In genomic region chr6:129645371-129646139, GRCh38 we compare ENCODE assay signal across 14 cellular contexts.
DNase-seq lines count a peak whose midpoint lies in the region; ATAC-seq, FAIRE-seq and TF ChIP-seq lines count a peak whose summit lies in the region.
"Had no signal": no experiment of that assay in that cellular context is flagged by ENCODE, and none has a peak within 500 bp of the region (broad histone marks: within the 10 kb centered on the region; RNA-seq: fewer than 3 reads in every experiment).

No MANE protein-coding gene starts in this region.

- peak; percentile 65 for DNase-seq in DMS53 treated with DMSO at 0.1 percent for 48 hours (lab: John Stamatoyannopoulos, UW; ENCODE audit: unreplicated experiment)
- peak; percentile 27 for DNase-seq in amniotic epithelial cell (ENCODE audit: low read depth)
- no peak for DNase-seq in pancreas
- no peak for DNase-seq in activated effector memory CD4-positive, alpha-beta T cell treated with anti-CD3 and anti-CD28 coated beads, Interleukin-2, amount 50 U/mL, for 16 hours
- DNase-seq in activated CD8-positive, alpha-beta memory T cell treated with anti-CD3 and anti-CD28 coated beads for 24 hours: no peak
- no peak for DNase-seq in effector CD4-positive, alpha-beta T cell
- DNase-seq: activated CD4-positive, alpha-beta T cell treated with anti-CD3 and anti-CD28 coated beads, Interleukin-2, amount 50 U/mL, for 4 hours; activated naive CD8-positive, alpha-beta T cell treated with anti-CD3 and anti-CD28 coated beads, Interleukin-2, amount 10 ng/mL, durations not matched to agents 7 days and 5 days; NCI-H2081 treated with DMSO at 0.1 percent for 48 hours; RPMI8226; stimulated activated naive B cell treated with anti-CD40 and anti-IgM and Interleukin-4, amounts not matched to agents 10 μg/mL and 1 μg/mL and 100 μg/mL, for 72 hours had no signal

- H3K27ac ChIP-seq in gastroesophageal sphincter (peak overlapping the region in 3 of 4 donors; percentile 12 to 38 (median 21)), pancreas (peak overlapping the region; percentile 40 to 88 (median 72))

- no peak for FAIRE-seq in pancreas (lab: Jason Lieb, UNC)

- no peaks in the 10 kb centered on the region for H3K9me3 ChIP-seq in gastroesophageal sphincter
- no peaks in the 10 kb centered on the region for H3K9me3 ChIP-seq in pancreas

- TF ChIP-seq CTCF in gastroesophageal sphincter (IDR thresholded peaks at IDR 0.05) (no peak), pancreas (IDR thresholded peaks at IDR 0.05) (no peak)

- no peak overlapping the region for H3K4me3 ChIP-seq in gastroesophageal sphincter
- peak overlapping the region in 2 of 4 donors; percentile 11 to 25 for H3K4me3 ChIP-seq in pancreas
- H3K4me3 ChIP-seq: BLaER1 treated with 17β-estradiol and CSF1 and Interleukin-3, amounts not matched to agents 10 nM and 100 nM had no signal

- intact Hi-C loops in pancreas (cut with DNase I): no loop called here

- TF ChIP-seq EP300 in gastroesophageal sphincter (IDR thresholded peaks at IDR 0.05): no peak

- 64 to 74% methylated on average over 6 of the region's 6 CpGs for WGBS in gastroesophageal sphincter (ENCODE audit: low coverage in 1 of 2), 2 donors
- 20% methylated on average over 6 of the region's 6 CpGs for WGBS in pancreas, 2 donors

- TF ChIP-seq POLR2A in gastroesophageal sphincter (IDR thresholded peaks at IDR 0.05): no peak

- H3K4me1 ChIP-seq in gastroesophageal sphincter (peaks cover 0 to 19% (median 0%) of the 10 kb centered on the region in 3 donors), pancreas (peaks cover 23 to 62% (median 55%) of the 10 kb centered on the region in 3 donors)

- no peaks in the 10 kb centered on the region for H3K27me3 ChIP-seq in gastroesophageal sphincter
- no peaks in the 10 kb centered on the region for H3K27me3 ChIP-seq in pancreas
- H3K27me3 ChIP-seq: BLaER1 treated with 17β-estradiol and CSF1 and Interleukin-3, amounts not matched to agents 10 nM and 100 nM had no signal

- H3K36me3 ChIP-seq in gastroesophageal sphincter (no peaks in the 10 kb centered on the region), pancreas (no peaks in the 10 kb centered on the region)

- no peak for ATAC-seq in gastroesophageal sphincter
- ATAC-seq in pancreas: peak; percentile 64 to 83 (median 81)
- no peak for ATAC-seq in HG02970 (IDR thresholded peaks at IDR 0.05; ENCODE audit: low FRiP score, unreplicated experiment)
- ATAC-seq: stimulated activated naive B cell treated with anti-CD40 and anti-IgM and Interleukin-4, amounts not matched to agents 10 μg/mL and 1 μg/mL and 100 μg/mL, for 72 hours had no signal

Comparison
In these comparisons a context has a peak if more than half of its experiments do, and no peak if none do; other contexts are left out.
1. DNase-seq: peak in DMS53 treated with DMSO at 0.1 percent for 48 hours (single experiment) and amniotic epithelial cell (single experiment); none in pancreas (0 of 6), activated effector memory CD4-positive, alpha-beta T cell treated with anti-CD3 and anti-CD28 coated beads, Interleukin-2, amount 50 U/mL, for 16 hours (single experiment), activated CD8-positive, alpha-beta memory T cell treated with anti-CD3 and anti-CD28 coated beads for 24 hours (single experiment) and effector CD4-positive, alpha-beta T cell (single experiment).
2. ATAC-seq: peak in pancreas (4 of 4); none in gastroesophageal sphincter (single experiment) and HG02970 (single experiment).